ENCODE assay signal across 8 cellular contexts in genomic region chr14:93044601-93045000, GRCh38.
A peak's percentile ranks its signal among the peaks of the same experiment; 100 is the strongest.
DNase-seq lines count a peak whose midpoint lies in the region; ATAC-seq and TF ChIP-seq lines count a peak whose summit lies in the region.

No MANE protein-coding gene starts in this region.

- peaks cover 7% of the 10 kb centered on the region for H3K4me1 ChIP-seq in CD4-positive, CD25-positive, alpha-beta regulatory T cell (ENCODE audit: control insufficient read depth, insufficient read depth, low read length, poor library complexity, severe bottlenecking)
- peaks cover 92% of the 10 kb centered on the region for H3K4me1 ChIP-seq in mucosa of stomach (ENCODE audit: control insufficient read depth, insufficient read depth, low read length)
- peaks cover 0 to 90% (median 55%) of the 10 kb centered on the region in 4 donors for H3K4me1 ChIP-seq in tibial artery

- no peak overlapping the region for H3K27ac ChIP-seq in CD4-positive, CD25-positive, alpha-beta regulatory T cell (ENCODE audit: insufficient read depth, low read length, poor library complexity, severe bottlenecking)
- H3K27ac ChIP-seq in tibial artery: peak overlapping the region in 1 of 2 donors; percentile 80

- H3K4me3 ChIP-seq in CD4-positive, CD25-positive, alpha-beta regulatory T cell (ENCODE audit: low read depth, low read length): no peak overlapping the region
- H3K4me3 ChIP-seq in mucosa of stomach (ENCODE audit: low read length) (no peak overlapping the region), tibial artery (no peak overlapping the region)

- no peak for TF ChIP-seq CTCF in WTC11 (IDR thresholded peaks at IDR 0.05)
- no peak for TF ChIP-seq CTCF in tibial artery (IDR thresholded peaks at IDR 0.05)

- no peaks in the 10 kb centered on the region for H3K9me3 Mint-ChIP-seq in CD4-positive, CD25-positive, alpha-beta regulatory T cell
- H3K9me3 Mint-ChIP-seq in WTC11: no peaks in the 10 kb centered on the region

- H3K36me3 ChIP-seq in CD4-positive, CD25-positive, alpha-beta regulatory T cell (ENCODE audit: control insufficient read depth, insufficient read depth, low read length): peaks cover 3% of the 10 kb centered on the region
- H3K36me3 ChIP-seq in mucosa of stomach (ENCODE audit: control insufficient read depth, insufficient read depth, low read length): peaks cover 3% of the 10 kb centered on the region
- no peaks in the 10 kb centered on the region for H3K36me3 ChIP-seq in tibial artery

- CTCF ChIA-PET in WTC11 (lab: Charles Lee): interaction anchor here (1.1 to 2.0 kb wide), 4 partner anchors 10 to 92 kb away, joined by 3 to 8 read pairs (median 6); no protein-coding TSS in a partner anchor

- H3K4me3 Mint-ChIP-seq in CD4-positive, CD25-positive, alpha-beta regulatory T cell: no peak overlapping the region
- H3K4me3 Mint-ChIP-seq in WTC11: no peak overlapping the region

- H3K9ac ChIP-seq in mucosa of stomach (ENCODE audit: low read length): peak overlapping the region; percentile 33

- intact Hi-C loops in tibial artery (cut with DNase I; ENCODE audit: low total_unique reads): no loop called here

- no peaks in the 10 kb centered on the region for H3K27me3 Mint-ChIP-seq in CD4-positive, CD25-positive, alpha-beta regulatory T cell
- H3K27me3 Mint-ChIP-seq in WTC11 (ENCODE audit: low read depth): no peaks in the 10 kb centered on the region

- no peak for ATAC-seq in CD4-positive, CD25-positive, alpha-beta regulatory T cell (ENCODE audit: low read depth in 2 of 2)
- ATAC-seq in HG02798 (IDR thresholded peaks at IDR 0.05; ENCODE audit: poor library complexity, unreplicated experiment) (peak; percentile 45), WTC11 (no peak), HG03520 (IDR thresholded peaks at IDR 0.05; ENCODE audit: unreplicated experiment) (no peak)

- no peaks in the 10 kb centered on the region for H3K9me3 ChIP-seq in CD4-positive, CD25-positive, alpha-beta regulatory T cell (ENCODE audit: control insufficient read depth in 2 of 2, low read length in 2 of 2)
- H3K9me3 ChIP-seq in mucosa of stomach (ENCODE audit: control insufficient read depth, low read length): no peaks in the 10 kb centered on the region
- H3K9me3 ChIP-seq in tibial artery: no peaks in the 10 kb centered on the region

- no peak for DNase-seq in CD4-positive, CD25-positive, alpha-beta regulatory T cell
- DNase-seq in WTC11 (ENCODE audit: low spot score): no peak
- no peak for DNase-seq in NAMALWA (ENCODE audit: low spot score)
- DNase-seq in GM03348 (ENCODE audit: low spot score): no peak
- no peak for DNase-seq in tibial artery

- H3K27me3 ChIP-seq in CD4-positive, CD25-positive, alpha-beta regulatory T cell (ENCODE audit: control insufficient read depth, insufficient read depth, low read length): no peaks in the 10 kb centered on the region
- H3K27me3 ChIP-seq in mucosa of stomach (ENCODE audit: control insufficient read depth, insufficient read depth, low read length) (no peaks in the 10 kb centered on the region), tibial artery (no peaks in the 10 kb centered on the region)

- H3K27ac Mint-ChIP-seq in CD4-positive, CD25-positive, alpha-beta regulatory T cell: peak overlapping the region in 2 of 3 donors; percentile 20 to 52
- H3K27ac Mint-ChIP-seq in WTC11: peak overlapping the region; percentile 87; the same call in 1 of the 2 replicates

- H3K36me3 Mint-ChIP-seq in CD4-positive, CD25-positive, alpha-beta regulatory T cell: no peaks in the 10 kb centered on the region
- H3K36me3 Mint-ChIP-seq in WTC11: peaks cover 12% of the 10 kb centered on the region; the same call in 1 of the 2 replicates

- POLR2A ChIA-PET in WTC11 (lab: Charles Lee): no interaction called here

- peaks cover 0 to 47% (median 23%) of the 10 kb centered on the region in 4 donors for H3K4me1 Mint-ChIP-seq in CD4-positive, CD25-positive, alpha-beta regulatory T cell
- peaks cover 93% of the 10 kb centered on the region for H3K4me1 Mint-ChIP-seq in WTC11

TF ChIP-seq in WTC11, 78 proteins besides CTCF, POLR2A, EP300 and RAD21:
- TF ChIP-seq CBFB (CRISPR knock-in tag; IDR thresholded peaks at IDR 0.05; ENCODE audit: low read depth) (no peak), TCF7 (CRISPR knock-in tag; IDR thresholded peaks at IDR 0.05; ENCODE audit: low read depth) (no peak), AR (CRISPR knock-in tag; IDR thresholded peaks at IDR 0.05) (no peak), EMX1 (CRISPR knock-in tag; IDR thresholded peaks at IDR 0.05) (no peak), ZNF512 (CRISPR knock-in tag; IDR thresholded peaks at IDR 0.05; ENCODE audit: borderline replicate concordance) (no peak), GABPB1 (CRISPR knock-in tag; IDR thresholded peaks at IDR 0.05) (no peak), FOXP4 (CRISPR knock-in tag; IDR thresholded peaks at IDR 0.05) (no peak), MLX (CRISPR knock-in tag; IDR thresholded peaks at IDR 0.05) (no peak)
